In the genomic region with DNA sequence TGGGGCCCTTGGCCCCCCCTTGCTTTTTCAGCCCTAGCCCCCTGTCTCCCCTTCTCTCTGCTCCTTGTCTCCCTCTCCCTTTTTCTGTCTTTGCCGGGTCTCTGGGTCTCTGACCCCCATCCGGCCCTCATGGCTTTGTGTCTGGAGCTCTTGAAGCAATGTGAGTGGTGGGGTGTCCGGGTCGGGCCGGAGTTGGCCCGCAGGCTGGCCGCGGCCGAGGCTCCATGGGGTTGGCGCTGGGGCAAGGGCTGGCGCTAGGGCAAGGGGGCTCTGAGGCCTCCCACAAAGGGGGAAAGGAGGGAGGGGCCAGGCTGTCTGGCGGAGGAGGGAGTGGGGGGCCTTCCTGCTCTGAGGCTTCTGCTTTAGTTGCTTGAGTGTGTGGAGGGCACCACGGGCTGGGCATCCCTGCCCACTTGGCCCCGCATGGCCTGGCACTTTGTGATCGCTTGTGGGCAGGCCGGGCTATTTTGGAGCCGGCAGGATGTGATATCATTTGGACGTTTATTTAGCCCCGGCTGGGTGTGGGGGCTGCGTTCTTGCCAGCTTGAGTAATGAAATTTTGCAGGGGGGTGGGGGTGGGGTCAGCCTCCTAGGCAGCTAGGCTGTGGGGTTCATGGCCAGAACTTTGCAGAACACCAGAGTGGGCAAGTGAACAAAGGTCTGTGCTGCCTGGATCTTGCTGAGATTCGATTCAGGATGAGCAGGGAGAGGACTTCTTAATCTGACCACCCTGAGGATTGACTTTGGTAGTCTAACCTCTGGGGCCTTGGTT, we compare ENCODE assay signal across 8 cellular contexts.
A peak's percentile ranks its signal among the peaks of the same experiment; 100 is the strongest.
DNase-seq lines count a peak whose midpoint lies in the region; ATAC-seq and TF ChIP-seq lines count a peak whose summit lies in the region.

No MANE protein-coding gene starts in this region.

- H3K27me3 ChIP-seq in NT2/D1 (ENCODE audit: insufficient read depth, insufficient read length): no peaks in the 10 kb centered on the region
- H3K27me3 ChIP-seq in liver (ENCODE audit: control insufficient read depth in 4 of 4, insufficient read depth in 4 of 4, low read length in 3 of 4): no peaks in the 10 kb centered on the region
- no peaks in the 10 kb centered on the region for H3K27me3 ChIP-seq in testis

- H3K4me3 ChIP-seq in GM12865 (ENCODE audit: low read depth, low read length) (peak overlapping the region; percentile 96), NT2/D1 (ENCODE audit: insufficient read length, low read depth) (peak overlapping the region; percentile 66), liver (ENCODE audit: low read depth in 1 of 3, low read length in 3 of 3) (peak overlapping the region; percentile 62 to 82 (median 69)), testis (peak overlapping the region; percentile 71 to 82)

- no peaks in the 10 kb centered on the region for H3K9me3 ChIP-seq in NT2/D1 (ENCODE audit: insufficient read depth, low read length)
- H3K9me3 ChIP-seq in liver (ENCODE audit: control insufficient read depth in 4 of 4, low read length in 3 of 4): no peaks in the 10 kb centered on the region
- H3K9me3 ChIP-seq in testis: no peaks in the 10 kb centered on the region

- no peak for TF ChIP-seq POLR2A in testis (IDR thresholded peaks at IDR 0.05)

- peaks cover 21% of the 10 kb centered on the region for H3K4me1 ChIP-seq in NT2/D1 (ENCODE audit: insufficient read depth, insufficient read length)
- H3K4me1 ChIP-seq in liver (ENCODE audit: control insufficient read depth in 4 of 4, insufficient read depth in 4 of 4, low read length in 3 of 4): peaks cover 7 to 46% (median 36%) of the 10 kb centered on the region in 4 donors
- peaks cover 51% of the 10 kb centered on the region for H3K4me1 ChIP-seq in testis

- DNase-seq in GM12865 (ENCODE audit: low read depth): peak; percentile 47
- DNase-seq in NT2/D1 (ENCODE audit: low read depth, low spot score): no peak
- DNase-seq in cerebellar cortex (ENCODE audit: low spot score): peak; percentile 41
- peak; percentile 54 for DNase-seq in testis

- H3K27ac ChIP-seq in liver (ENCODE audit: low read depth in 1 of 2, low read length in 2 of 2): peak overlapping the region; percentile 94 to 97
- peak overlapping the region; percentile 81 to 85 for H3K27ac ChIP-seq in testis

- TF ChIP-seq CTCF in GM12865 (IDR thresholded peaks at IDR 0.05; ENCODE audit: insufficient read depth, low read depth, low read length, missing control alignments) (no peak), liver (IDR thresholded peaks at IDR 0.05; ENCODE audit: low read depth, low read length, missing input control) (no peak), testis (IDR thresholded peaks at IDR 0.05) (no peak)

- 8% methylated on average over 21 of the region's 21 CpGs for WGBS in liver
- 2% methylated on average over 14 to 21 of the region's 21 CpGs for WGBS in testis, 2 donors

- ATAC-seq in HG03175 (IDR thresholded peaks at IDR 0.05; ENCODE audit: unreplicated experiment): no peak
- ATAC-seq in HG02852 (IDR thresholded peaks at IDR 0.05; ENCODE audit: unreplicated experiment): no peak
- ATAC-seq in GM21423 (IDR thresholded peaks at IDR 0.05; ENCODE audit: unreplicated experiment): no peak

- intact Hi-C loops in testis (cut with DNase I; ENCODE audit: low total_unique reads): loop anchor here (5.0 kb wide), 1 partner anchor 80 kb away; a partner anchor contains a TSS

- H3K36me3 ChIP-seq in NT2/D1 (ENCODE audit: insufficient read depth, insufficient read length, low read length) (peaks cover 21% of the 10 kb centered on the region), liver (ENCODE audit: control insufficient read depth in 4 of 4, insufficient read depth in 3 of 4, low read depth in 1 of 4, low read length in 3 of 4) (no peaks in the 10 kb centered on the region), testis (ENCODE audit: low read depth, missing control alignments) (no peaks in the 10 kb centered on the region)

- H3K9ac ChIP-seq in NT2/D1 (ENCODE audit: insufficient read length, low read depth) (peak overlapping the region; percentile 84), liver (ENCODE audit: low read depth in 1 of 2, low read length in 2 of 2) (peak overlapping the region; percentile 79 to 94)

- TF ChIP-seq RAD21 in liver (IDR thresholded peaks at IDR 0.05): no peak

TF ChIP-seq in liver, 16 proteins besides CTCF, POLR2A, EP300 and RAD21:
- TF ChIP-seq, protein P1, sequence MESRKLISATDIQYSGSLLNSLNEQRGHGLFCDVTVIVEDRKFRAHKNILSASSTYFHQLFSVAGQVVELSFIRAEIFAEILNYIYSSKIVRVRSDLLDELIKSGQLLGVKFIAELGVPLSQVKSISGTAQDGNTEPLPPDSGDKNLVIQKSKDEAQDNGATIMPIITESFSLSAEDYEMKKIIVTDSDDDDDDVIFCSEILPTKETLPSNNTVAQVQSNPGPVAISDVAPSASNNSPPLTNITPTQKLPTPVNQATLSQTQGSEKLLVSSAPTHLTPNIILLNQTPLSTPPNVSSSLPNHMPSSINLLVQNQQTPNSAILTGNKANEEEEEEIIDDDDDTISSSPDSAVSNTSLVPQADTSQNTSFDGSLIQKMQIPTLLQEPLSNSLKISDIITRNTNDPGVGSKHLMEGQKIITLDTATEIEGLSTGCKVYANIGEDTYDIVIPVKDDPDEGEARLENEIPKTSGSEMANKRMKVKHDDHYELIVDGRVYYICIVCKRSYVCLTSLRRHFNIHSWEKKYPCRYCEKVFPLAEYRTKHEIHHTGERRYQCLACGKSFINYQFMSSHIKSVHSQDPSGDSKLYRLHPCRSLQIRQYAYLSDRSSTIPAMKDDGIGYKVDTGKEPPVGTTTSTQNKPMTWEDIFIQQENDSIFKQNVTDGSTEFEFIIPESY (IDR thresholded peaks at IDR 0.05): no peak
- TF ChIP-seq NR2F2 (IDR thresholded peaks at IDR 0.05) (peak; percentile 23), HNF4A (conservative IDR thresholded peaks at IDR 0.05) (peak in 1 of 2 donors; percentile 4), YY1 (IDR thresholded peaks at IDR 0.05) (no peak), SP1 (IDR thresholded peaks at IDR 0.05) (no peak), JUND (IDR thresholded peaks at IDR 0.05) (no peak), FOXA1 (IDR thresholded peaks at IDR 0.05) (no peak), EGR1 (IDR thresholded peaks at IDR 0.05; ENCODE audit: low read depth in 2 of 2) (no peak), RXRA (IDR thresholded peaks at IDR 0.05) (no peak), TAF1 (conservative IDR thresholded peaks at IDR 0.05) (no peak), FOXA2 (IDR thresholded peaks at IDR 0.05) (no peak), GABPA (IDR thresholded peaks at IDR 0.05 in 1 of 2, conservative IDR thresholded peaks at IDR 0.05 in 1 of 2) (no peak), HNF4G (IDR thresholded peaks at IDR 0.05) (no peak)
- TF ChIP-seq, protein P2, sequence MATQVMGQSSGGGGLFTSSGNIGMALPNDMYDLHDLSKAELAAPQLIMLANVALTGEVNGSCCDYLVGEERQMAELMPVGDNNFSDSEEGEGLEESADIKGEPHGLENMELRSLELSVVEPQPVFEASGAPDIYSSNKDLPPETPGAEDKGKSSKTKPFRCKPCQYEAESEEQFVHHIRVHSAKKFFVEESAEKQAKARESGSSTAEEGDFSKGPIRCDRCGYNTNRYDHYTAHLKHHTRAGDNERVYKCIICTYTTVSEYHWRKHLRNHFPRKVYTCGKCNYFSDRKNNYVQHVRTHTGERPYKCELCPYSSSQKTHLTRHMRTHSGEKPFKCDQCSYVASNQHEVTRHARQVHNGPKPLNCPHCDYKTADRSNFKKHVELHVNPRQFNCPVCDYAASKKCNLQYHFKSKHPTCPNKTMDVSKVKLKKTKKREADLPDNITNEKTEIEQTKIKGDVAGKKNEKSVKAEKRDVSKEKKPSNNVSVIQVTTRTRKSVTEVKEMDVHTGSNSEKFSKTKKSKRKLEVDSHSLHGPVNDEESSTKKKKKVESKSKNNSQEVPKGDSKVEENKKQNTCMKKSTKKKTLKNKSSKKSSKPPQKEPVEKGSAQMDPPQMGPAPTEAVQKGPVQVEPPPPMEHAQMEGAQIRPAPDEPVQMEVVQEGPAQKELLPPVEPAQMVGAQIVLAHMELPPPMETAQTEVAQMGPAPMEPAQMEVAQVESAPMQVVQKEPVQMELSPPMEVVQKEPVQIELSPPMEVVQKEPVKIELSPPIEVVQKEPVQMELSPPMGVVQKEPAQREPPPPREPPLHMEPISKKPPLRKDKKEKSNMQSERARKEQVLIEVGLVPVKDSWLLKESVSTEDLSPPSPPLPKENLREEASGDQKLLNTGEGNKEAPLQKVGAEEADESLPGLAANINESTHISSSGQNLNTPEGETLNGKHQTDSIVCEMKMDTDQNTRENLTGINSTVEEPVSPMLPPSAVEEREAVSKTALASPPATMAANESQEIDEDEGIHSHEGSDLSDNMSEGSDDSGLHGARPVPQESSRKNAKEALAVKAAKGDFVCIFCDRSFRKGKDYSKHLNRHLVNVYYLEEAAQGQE (IDR thresholded peaks at IDR 0.05): peak; percentile 16
- TF ChIP-seq, protein P3, sequence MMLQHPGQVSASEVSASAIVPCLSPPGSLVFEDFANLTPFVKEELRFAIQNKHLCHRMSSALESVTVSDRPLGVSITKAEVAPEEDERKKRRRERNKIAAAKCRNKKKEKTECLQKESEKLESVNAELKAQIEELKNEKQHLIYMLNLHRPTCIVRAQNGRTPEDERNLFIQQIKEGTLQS (IDR thresholded peaks at IDR 0.05): no peak
- TF ChIP-seq, protein P4, sequence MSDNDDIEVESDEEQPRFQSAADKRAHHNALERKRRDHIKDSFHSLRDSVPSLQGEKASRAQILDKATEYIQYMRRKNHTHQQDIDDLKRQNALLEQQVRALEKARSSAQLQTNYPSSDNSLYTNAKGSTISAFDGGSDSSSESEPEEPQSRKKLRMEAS (IDR thresholded peaks at IDR 0.05): no peak
